In genomic region chr9:107809859-107810492, GRCh38 we compare ENCODE assay signal across 14 cellular contexts.
DNase-seq lines count a peak whose midpoint lies in the region; ATAC-seq, FAIRE-seq and TF ChIP-seq lines count a peak whose summit lies in the region.
"Had no signal": no experiment of that assay in that cellular context is flagged by ENCODE, and none has a peak within 500 bp of the region (broad histone marks: within the 10 kb centered on the region; RNA-seq: fewer than 3 reads in every experiment).

No MANE protein-coding gene starts in this region.

- DNase-seq in AG08395 (ENCODE audit: low spot score) (peak; percentile 43), HTR-8/SVneo (ENCODE audit: insufficient read length, low spot score) (no peak), choroid plexus epithelial cell (ENCODE audit: low read depth) (peak; percentile 26), left colon (no peak), omental fat pad (ENCODE audit: low spot score) (no peak), NCI-H345 (lab: John Stamatoyannopoulos, UW) (no peak), retina (no peak)
- DNase-seq: AML-193; colonic mucosa; midbrain; occipital lobe; stimulated activated CD4-positive, alpha-beta T cell treated with anti-CD3 and anti-CD28 coated beads, Interleukin-12 subunit alpha, Interleukin-12 subunit beta, amount 100 ng/mL, for 4 hours had no signal

- FAIRE-seq in HTR-8/SVneo (lab: Jason Lieb, UNC), result peak; percentile 9

- intact Hi-C loops in left colon (cut with DNase I, micrococcal nuclease), result no loop called here

- ATAC-seq in left colon (peak; percentile 66), omental fat pad (ENCODE audit: low FRiP score) (no peak), GM18520 (IDR thresholded peaks at IDR 0.05; ENCODE audit: unreplicated experiment) (no peak)

- no peak for TF ChIP-seq CTCF in choroid plexus epithelial cell (conservative IDR thresholded peaks at IDR 0.05; ENCODE audit: low read depth, low read length)
- TF ChIP-seq CTCF in omental fat pad (IDR thresholded peaks at IDR 0.05), result no peak

- no peak overlapping the region for H3K4me3 ChIP-seq in choroid plexus epithelial cell (ENCODE audit: low read depth, low read length)
- H3K4me3 ChIP-seq: colonic mucosa, SJCRH30 had no signal

Comparison
In these comparisons a context has a peak if more than half of its experiments do, and no peak if none do; other contexts are left out.
1. DNase-seq: peak in AG08395 (single experiment) and choroid plexus epithelial cell (single experiment); none in HTR-8/SVneo (single experiment), left colon (0 of 2), omental fat pad (single experiment), NCI-H345 (single experiment) and retina (single experiment).